16 cellular contexts compared by ENCODE assay signal in genomic region chr12:44154128-44154527, GRCh38.
DNase-seq lines count a peak whose midpoint lies in the region; ATAC-seq and TF ChIP-seq lines count a peak whose summit lies in the region.
"Had no signal": no experiment of that assay in that cellular context is flagged by ENCODE, and none has a peak within 500 bp of the region (broad histone marks: within the 10 kb centered on the region; RNA-seq: fewer than 3 reads in every experiment).

No MANE protein-coding gene starts in this region.

- no peaks in the 10 kb centered on the region for H3K36me3 ChIP-seq in BJ (ENCODE audit: control insufficient read depth, insufficient read depth, low read length)
- H3K36me3 ChIP-seq: transverse colon had no signal

- TF ChIP-seq CTCF in BJ (IDR thresholded peaks at IDR 0.05; ENCODE audit: insufficient read depth, low read depth, low read length), result no peak
- TF ChIP-seq CTCF in fibroblast of pulmonary artery (IDR thresholded peaks at IDR 0.05; ENCODE audit: low read length, missing control alignments), result no peak
- no peak for TF ChIP-seq CTCF in omental fat pad (IDR thresholded peaks at IDR 0.05)

- ATAC-seq in omental fat pad (ENCODE audit: low FRiP score) (peak; percentile 70), HG03520 (IDR thresholded peaks at IDR 0.05; ENCODE audit: unreplicated experiment) (no peak), HG03045 (IDR thresholded peaks at IDR 0.05; ENCODE audit: unreplicated experiment) (no peak)
- ATAC-seq: GM23338 had no signal

- no peaks in the 10 kb centered on the region for H3K27me3 ChIP-seq in BJ (ENCODE audit: control insufficient read depth, insufficient read depth, low read length)
- H3K27me3 ChIP-seq: transverse colon had no signal

- DNase-seq in BJ (ENCODE audit: low read depth), result peak; percentile 8
- peak; percentile 33 for DNase-seq in NCI-H446 treated with DMSO at 0.1 percent for 48 hours (lab: John Stamatoyannopoulos, UW)
- peak; percentile 31 for DNase-seq in fibroblast of pulmonary artery (ENCODE audit: low read depth)
- no peak for DNase-seq in omental fat pad (ENCODE audit: low spot score)
- no peak for DNase-seq in Kasumi-1 (lab: John Stamatoyannopoulos, UW)
- DNase-seq in NK-92 treated with Interleukin-12 subunit alpha and Interleukin-12 subunit beta, amount 100 ng/mL, for 24 hours (lab: John Stamatoyannopoulos, UW), result no peak
- DNase-seq: activated CD4-positive, alpha-beta T cell treated with anti-CD3 and anti-CD28 coated beads, Interleukin-2, amount 10 ng/mL, durations not matched to agents 7 days and 5 days; cerebellar nuclear complex; naive B cell; NCI-H2171 treated with DMSO at 0.1 percent for 48 hours; stimulated activated CD4-positive, alpha-beta T cell treated with anti-CD3 and anti-CD28 coated beads, Interleukin-4, amount 100 ng/mL, for 4 hours; T1000; transverse colon had no signal

- CTCF ChIA-PET in BJ (lab: Yijun Ruan, JAX), result interaction anchor here (0.6 kb wide), 1 partner anchor 202 kb away, joined by 3 read pairs; no protein-coding TSS in a partner anchor

- POLR2A ChIA-PET in BJ (lab: Charles Lee), result no interaction called here

- no peak overlapping the region for H3K4me3 ChIP-seq in BJ (ENCODE audit: low read depth, low read length)
- peak overlapping the region; percentile 39 for H3K4me3 ChIP-seq in fibroblast of pulmonary artery (replicated peaks; ENCODE audit: low read depth, low read length)
- H3K4me3 ChIP-seq: GM23338, transverse colon had no signal

Comparison
In these comparisons a context has a peak if more than half of its experiments do, and no peak if none do; other contexts are left out.
1. DNase-seq: peak in BJ (single experiment), NCI-H446 treated with DMSO at 0.1 percent for 48 hours (single experiment) and fibroblast of pulmonary artery (single experiment); none in omental fat pad (single experiment), Kasumi-1 (0 of 2) and NK-92 treated with Interleukin-12 subunit alpha and Interleukin-12 subunit beta, amount 100 ng/mL, for 24 hours (single experiment).